Comparison of ENCODE assay signal across 1 cellular context in the genomic region with DNA sequence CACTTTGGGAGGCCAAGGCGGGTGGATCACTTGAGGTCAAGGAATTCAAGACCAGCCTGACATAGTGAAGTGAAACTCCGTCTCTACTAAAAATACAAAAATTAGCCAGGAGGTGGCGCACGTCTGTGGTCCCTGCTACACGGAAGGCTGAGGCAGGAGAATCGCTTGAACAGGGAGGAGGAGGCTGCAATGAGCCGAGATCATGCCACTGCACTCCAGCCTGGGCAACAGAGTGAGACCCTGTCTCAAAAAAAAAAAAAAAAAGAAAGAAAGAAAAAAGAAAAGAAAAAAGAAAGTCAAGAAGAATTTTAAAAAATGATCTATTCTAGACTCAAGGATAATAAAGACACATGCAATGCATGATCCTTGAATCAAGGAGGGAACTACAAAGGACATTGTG.
TF ChIP-seq lines count a peak whose summit lies in the region.
"Not testable (repeated sequence)": the region's sequence is repeated elsewhere in the genome, so short reads cannot be mapped to it uniquely, and the experiment has no call there.

No MANE protein-coding gene starts in this region.

TF ChIP-seq in HepG2, 621 proteins besides CTCF, POLR2A, EP300 and RAD21:
- TF ChIP-seq ZNF331 (CRISPR knock-in tag; IDR thresholded peaks at IDR 0.05) (0 out of 2 replicates have a peak, but pooled peaks have one; percentile 25), RXRB (CRISPR knock-in tag; IDR thresholded peaks at IDR 0.05; ENCODE audit: borderline replicate concordance) (peak; percentile 40; the same call in 1 of the 2 replicates), ZNF691 (CRISPR knock-in tag; IDR thresholded peaks at IDR 0.05; ENCODE audit: borderline replicate concordance, low read depth) (peak; percentile 40; the same call in 1 of the 2 replicates), SOX6 (CRISPR knock-in tag; IDR thresholded peaks at IDR 0.05) (peak; percentile 12; the same call in 1 of the 2 replicates), SMAD3 (CRISPR knock-in tag; IDR thresholded peaks at IDR 0.05) (0 out of 2 replicates have a peak, but pooled peaks have one; percentile 9), XRCC5 (optimal IDR thresholded peaks at IDR 0.05; ENCODE audit: low read length) (peak; percentile 44), SMC3 (IDR thresholded peaks at IDR 0.05; ENCODE audit: low read length) (peak; percentile 86), HMGXB4 (CRISPR knock-in tag; IDR thresholded peaks at IDR 0.05; ENCODE audit: borderline replicate concordance in 1 of 2, low read depth in 1 of 2) (peak in 1 of 2 experiments; percentile 54; a peak in 1 of 4 replicates), TEAD3 (CRISPR knock-in tag; optimal IDR thresholded peaks at IDR 0.05; ENCODE audit: borderline replicate concordance) (peak; percentile 39), STAG1 (CRISPR knock-in tag; IDR thresholded peaks at IDR 0.05) (peak; percentile 77), GATAD2A (CRISPR knock-in tag; IDR thresholded peaks at IDR 0.05) (peak; percentile 57), ZNF121 (CRISPR knock-in tag; IDR thresholded peaks at IDR 0.05) (peak; percentile 85), NR2F6 (CRISPR knock-in tag; IDR thresholded peaks at IDR 0.05) (0 out of 2 replicates have a peak, but pooled peaks have one; percentile 12), KDM2A (CRISPR knock-in tag; IDR thresholded peaks at IDR 0.05; ENCODE audit: borderline replicate concordance, low read depth) (peak; percentile 39; the same call in 1 of the 2 replicates), ELF3 (CRISPR knock-in tag; IDR thresholded peaks at IDR 0.05) (0 out of 2 replicates have a peak, but pooled peaks have one; percentile 53), HOXA5 (CRISPR knock-in tag; IDR thresholded peaks at IDR 0.05) (0 out of 2 replicates have a peak, but pooled peaks have one; percentile 38), FOSL2 (CRISPR knock-in tag; IDR thresholded peaks at IDR 0.05) (0 out of 2 replicates have a peak, but pooled peaks have one; percentile 33)
- TF ChIP-seq SOX6, NR2F6 (IDR thresholded peaks at IDR 0.05): not testable (repeated sequence)
- TF ChIP-seq, protein P1, sequence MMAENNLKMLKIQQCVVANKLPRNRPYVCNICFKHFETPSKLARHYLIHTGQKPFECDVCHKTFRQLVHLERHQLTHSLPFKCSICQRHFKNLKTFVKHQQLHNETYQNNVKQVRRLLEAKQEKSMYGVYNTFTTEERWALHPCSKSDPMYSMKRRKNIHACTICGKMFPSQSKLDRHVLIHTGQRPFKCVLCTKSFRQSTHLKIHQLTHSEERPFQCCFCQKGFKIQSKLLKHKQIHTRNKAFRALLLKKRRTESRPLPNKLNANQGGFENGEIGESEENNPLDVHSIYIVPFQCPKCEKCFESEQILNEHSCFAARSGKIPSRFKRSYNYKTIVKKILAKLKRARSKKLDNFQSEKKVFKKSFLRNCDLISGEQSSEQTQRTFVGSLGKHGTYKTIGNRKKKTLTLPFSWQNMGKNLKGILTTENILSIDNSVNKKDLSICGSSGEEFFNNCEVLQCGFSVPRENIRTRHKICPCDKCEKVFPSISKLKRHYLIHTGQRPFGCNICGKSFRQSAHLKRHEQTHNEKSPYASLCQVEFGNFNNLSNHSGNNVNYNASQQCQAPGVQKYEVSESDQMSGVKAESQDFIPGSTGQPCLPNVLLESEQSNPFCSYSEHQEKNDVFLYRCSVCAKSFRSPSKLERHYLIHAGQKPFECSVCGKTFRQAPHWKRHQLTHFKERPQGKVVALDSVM (CRISPR knock-in tag; IDR thresholded peaks at IDR 0.05): peak; percentile 93
- TF ChIP-seq, protein P2, sequence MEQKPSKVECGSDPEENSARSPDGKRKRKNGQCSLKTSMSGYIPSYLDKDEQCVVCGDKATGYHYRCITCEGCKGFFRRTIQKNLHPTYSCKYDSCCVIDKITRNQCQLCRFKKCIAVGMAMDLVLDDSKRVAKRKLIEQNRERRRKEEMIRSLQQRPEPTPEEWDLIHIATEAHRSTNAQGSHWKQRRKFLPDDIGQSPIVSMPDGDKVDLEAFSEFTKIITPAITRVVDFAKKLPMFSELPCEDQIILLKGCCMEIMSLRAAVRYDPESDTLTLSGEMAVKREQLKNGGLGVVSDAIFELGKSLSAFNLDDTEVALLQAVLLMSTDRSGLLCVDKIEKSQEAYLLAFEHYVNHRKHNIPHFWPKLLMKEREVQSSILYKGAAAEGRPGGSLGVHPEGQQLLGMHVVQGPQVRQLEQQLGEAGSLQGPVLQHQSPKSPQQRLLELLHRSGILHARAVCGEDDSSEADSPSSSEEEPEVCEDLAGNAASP (CRISPR knock-in tag; IDR thresholded peaks at IDR 0.05; ENCODE audit: borderline replicate concordance): 0 out of 2 replicates have a peak, but pooled peaks have one; percentile 29
TF ChIP-seq in HepG2: peak in this region for 19; not testable (repeated sequence) for 602.
